ENCODE assay signal across 9 cellular contexts in genomic region chr19:48446579-48446978, GRCh38. TPM values are rescaled to one million over a fixed set of nuclear protein-coding genes. Genes with fewer than 3 reads are reported as not detected.
DNase-seq lines count a peak whose midpoint lies in the region; ATAC-seq and TF ChIP-seq lines count a peak whose summit lies in the region.
"Had no signal": no experiment of that assay in that cellular context is flagged by ENCODE, and none has a peak within 500 bp of the region (broad histone marks: within the 10 kb centered on the region; RNA-seq: fewer than 3 reads in every experiment).

No MANE protein-coding gene starts in this region.

- no peaks in the 10 kb centered on the region for H3K9me2 ChIP-seq in neural cell (ENCODE audit: insufficient read depth, low read length)

- no peak for TF ChIP-seq POLR2A in NB4 (IDR thresholded peaks at IDR 0.05; ENCODE audit: extremely low read depth, insufficient read length)

- H3K36me3 ChIP-seq in BLaER1 treated with 17β-estradiol and CSF1 and Interleukin-3, amounts not matched to agents 10 nM and 100 nM: peaks cover 45 to 53% (median 49%) of the 10 kb centered on the region in 11 experiments
- peaks cover 36% of the 10 kb centered on the region for H3K36me3 ChIP-seq in effector memory CD4-positive, alpha-beta T cell (ENCODE audit: control insufficient read depth, insufficient read depth, low read length)
- no peaks in the 10 kb centered on the region for H3K36me3 ChIP-seq in neural cell (ENCODE audit: insufficient read depth, low read length)

- peaks cover 6% of the 10 kb centered on the region for H3K79me2 ChIP-seq in neural cell (replicated peaks; ENCODE audit: insufficient read depth, low read length)

- H3K4me3 ChIP-seq in BLaER1 treated with 17β-estradiol and CSF1 and Interleukin-3, amounts not matched to agents 10 nM and 100 nM: peak overlapping the region; percentile 82 to 98 (median 94)
- H3K4me3 ChIP-seq in NB4 (ENCODE audit: low read depth, low read length) (peak overlapping the region; percentile 82), neural cell (ENCODE audit: low read length) (peak overlapping the region; percentile 97)
- peak overlapping the region; percentile 80 for H3K4me3 ChIP-seq in effector memory CD4-positive, alpha-beta T cell (ENCODE audit: insufficient read depth, low read depth, low read length, poor library complexity, severe bottlenecking)

- H3F3A ChIP-seq in neural cell (ENCODE audit: insufficient read depth, low read length, poor library complexity, severe bottlenecking): no peaks in the 10 kb centered on the region

- no peak for TF ChIP-seq RAD21 in neural cell (conservative IDR thresholded peaks at IDR 0.05)

- no peak for TF ChIP-seq EP300 in neural cell (conservative IDR thresholded peaks at IDR 0.05; ENCODE audit: poor library complexity, severe bottlenecking)

- H3K4me2 ChIP-seq in BLaER1 treated with 17β-estradiol and CSF1 and Interleukin-3, amounts not matched to agents 10 nM and 100 nM: peak overlapping the region; percentile 85 to 99 (median 96)
- peak overlapping the region; percentile 80 for H3K4me2 ChIP-seq in neural cell (ENCODE audit: low read length)

- DNase-seq in NB4 (ENCODE audit: low read depth) (no peak), NCI-H1105 treated with DMSO at 0.1 percent for 48 hours (lab: John Stamatoyannopoulos, UW) (no peak), NAMALWA (ENCODE audit: low spot score) (no peak)
- no peak for DNase-seq in effector memory CD4-positive, alpha-beta T cell
- DNase-seq in activated CD4-positive, CD25-positive, alpha-beta regulatory T cell treated with anti-CD3 and anti-CD28 coated beads, Interleukin-2, amount 50 U/mL, for 72 hours: no peak
- DNase-seq: stimulated activated naive CD4-positive, alpha-beta T cell treated with Interleukin-2 at 50 U/mL for 16 hours had no signal

- H3K27me3 ChIP-seq in BLaER1 treated with 17β-estradiol and CSF1 and Interleukin-3, amounts not matched to agents 10 nM and 100 nM: peaks cover 15 to 36% (median 34%) of the 10 kb centered on the region in 11 experiments
- H3K27me3 ChIP-seq in effector memory CD4-positive, alpha-beta T cell (replicated peaks; ENCODE audit: control insufficient read depth, insufficient read depth, low read length, poor library complexity, severe bottlenecking): peaks cover 11% of the 10 kb centered on the region
- H3K27me3 ChIP-seq in neural cell (ENCODE audit: insufficient read depth, low read depth, low read length): no peaks in the 10 kb centered on the region

- ATAC-seq in GM18517 (IDR thresholded peaks at IDR 0.05; ENCODE audit: unreplicated experiment): no peak

- H3K9ac ChIP-seq in BLaER1 treated with 17β-estradiol and CSF1 and Interleukin-3, amounts not matched to agents 10 nM and 100 nM: peak overlapping the region; percentile 83 to 98 (median 91)
- H3K9ac ChIP-seq in neural cell (ENCODE audit: low read length): peak overlapping the region; percentile 73

- H2AFZ ChIP-seq in neural cell (ENCODE audit: low read depth, low read length): no peak overlapping the region

- H3K27ac ChIP-seq in BLaER1 treated with 17β-estradiol and CSF1 and Interleukin-3, amounts not matched to agents 10 nM and 100 nM: peak overlapping the region; percentile 81 to 97 (median 91)
- H3K27ac ChIP-seq in effector memory CD4-positive, alpha-beta T cell (ENCODE audit: insufficient read depth, low read length, poor library complexity, severe bottlenecking): peak overlapping the region; percentile 70
- H3K27ac ChIP-seq in neural cell (ENCODE audit: low read length): peak overlapping the region; percentile 93

- TF ChIP-seq CTCF in NB4 (IDR thresholded peaks at IDR 0.05; ENCODE audit: low read depth, low read length): no peak
- TF ChIP-seq CTCF in neural cell (IDR thresholded peaks at IDR 0.05; ENCODE audit: poor library complexity, severe bottlenecking): no peak

- peaks cover 32 to 45% (median 34%) of the 10 kb centered on the region in 10 experiments for H3K4me1 ChIP-seq in BLaER1 treated with 17β-estradiol and CSF1 and Interleukin-3, amounts not matched to agents 10 nM and 100 nM
- H3K4me1 ChIP-seq in effector memory CD4-positive, alpha-beta T cell (ENCODE audit: control insufficient read depth, insufficient read depth, low read length, poor library complexity, severe bottlenecking): peaks cover 21% of the 10 kb centered on the region

- peaks cover 0 to 53% (median 25%) of the 10 kb centered on the region in 11 experiments; a peak in 17 of 22 replicates for H4K20me1 ChIP-seq in BLaER1 treated with 17β-estradiol and CSF1 and Interleukin-3, amounts not matched to agents 10 nM and 100 nM
- H4K20me1 ChIP-seq in neural cell (ENCODE audit: insufficient read depth): no peaks in the 10 kb centered on the region

- H3K9me3 ChIP-seq in BLaER1 treated with 17β-estradiol and CSF1 and Interleukin-3, amounts not matched to agents 10 nM and 100 nM (replicated peaks in 1 of 11): no peaks in the 10 kb centered on the region
- H3K9me3 ChIP-seq in effector memory CD4-positive, alpha-beta T cell (ENCODE audit: control insufficient read depth, low read length): no peaks in the 10 kb centered on the region
- H3K9me3 ChIP-seq in neural cell (ENCODE audit: low read length): no peaks in the 10 kb centered on the region

TF ChIP-seq in neural cell, 6 proteins besides CTCF, POLR2A, EP300 and RAD21:
- TF ChIP-seq POLR2AphosphoS5 (IDR thresholded peaks at IDR 0.05) (no peak), EZH2 (IDR thresholded peaks at IDR 0.05; ENCODE audit: borderline replicate concordance, insufficient read depth, low read length, poor library complexity, severe bottlenecking) (no peak), TAF1 (IDR thresholded peaks at IDR 0.05; ENCODE audit: low read depth) (no peak), SMC3 (conservative IDR thresholded peaks at IDR 0.05; ENCODE audit: poor library complexity) (no peak), MXI1 (conservative IDR thresholded peaks at IDR 0.05; ENCODE audit: poor library complexity, severe bottlenecking) (no peak), REST (IDR thresholded peaks at IDR 0.05; ENCODE audit: borderline replicate concordance) (no peak)

RNA-seq across cellular contexts. Expression of gene GRWD1, which starts 0.8 kb away (rescaled TPM):
- polyA plus RNA-seq in neural cell: 10.6 and 11.8 TPM in 2 replicates
- polyA minus RNA-seq in neural cell: 17.1 and 17.8 TPM in 2 replicates

RNA-seq across cellular contexts. Expression of gene KCNJ14, which starts 8.8 kb away (rescaled TPM):
- 1.1 and 1.6 TPM in 2 replicates for polyA plus RNA-seq in neural cell
- polyA minus RNA-seq in neural cell: 1.2 TPM in 2 replicates

RNA-seq across cellular contexts. Expression of gene CYTH2, which starts 22.6 kb away (rescaled TPM):
- 314 and 397 TPM in 2 replicates for polyA plus RNA-seq in neural cell
- polyA minus RNA-seq in neural cell: 162 and 163 TPM in 2 replicates

RNA-seq across cellular contexts. Expression of gene GRIN2D, which starts 53.1 kb away (rescaled TPM):
- polyA plus RNA-seq in neural cell: 1.8 and 2.8 TPM in 2 replicates
- 8.5 and 8.7 TPM in 2 replicates for polyA minus RNA-seq in neural cell

RNA-seq across cellular contexts. Expression of gene KDELR1, which starts 55.2 kb away (rescaled TPM):
- 42.3 and 46.9 TPM in 2 replicates for polyA plus RNA-seq in neural cell
- polyA minus RNA-seq in neural cell: 31.2 and 41.4 TPM in 2 replicates
